ENCODE assay signal across 14 cellular contexts in the genomic region with DNA sequence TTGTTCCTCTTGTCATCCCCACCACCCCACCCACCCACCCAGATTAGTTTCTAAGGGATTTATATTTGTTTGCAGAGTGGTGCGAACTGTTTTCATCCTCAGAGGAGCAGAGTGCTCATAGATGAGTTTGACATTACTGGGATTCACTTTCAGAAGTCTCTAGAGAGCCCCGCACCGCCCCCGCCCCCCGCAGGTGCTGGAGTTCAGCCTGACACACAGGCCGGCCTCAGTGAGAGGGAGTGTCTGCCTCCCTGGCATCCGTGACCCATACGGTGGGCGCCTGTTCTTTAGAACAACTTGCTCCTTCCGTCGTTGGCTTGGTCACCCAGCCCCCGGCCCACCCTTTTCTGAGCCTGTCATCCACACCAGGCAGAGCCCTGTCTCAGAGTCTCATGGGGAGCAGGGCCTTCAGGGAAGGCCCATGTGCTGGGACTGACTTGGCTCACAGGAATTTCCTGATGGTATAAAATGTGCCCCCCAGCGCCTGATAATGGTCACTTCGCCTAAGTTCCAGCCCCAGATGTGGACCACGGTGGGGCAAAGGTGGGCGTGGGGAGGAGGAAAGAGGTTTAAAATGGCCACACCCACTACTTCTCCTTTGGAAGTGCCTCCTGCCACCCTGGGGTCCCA. TPM values are rescaled to one million over a fixed set of nuclear protein-coding genes. Genes with fewer than 3 reads are reported as not detected.
DNase-seq lines count a peak whose midpoint lies in the region; ATAC-seq and TF ChIP-seq lines count a peak whose summit lies in the region.
"Had no signal": no experiment of that assay in that cellular context is flagged by ENCODE, and none has a peak within 500 bp of the region (broad histone marks: within the 10 kb centered on the region; RNA-seq: fewer than 3 reads in every experiment).

No MANE protein-coding gene starts in this region.

- TF ChIP-seq POLR2A in lower leg skin (IDR thresholded peaks at IDR 0.05), result no peak

- H3K4me1 Mint-ChIP-seq in CD14-positive monocyte, result peaks cover 74% of the 10 kb centered on the region

- H3K9me3 ChIP-seq in AG04450 (ENCODE audit: control insufficient read depth, insufficient read depth, low read length), result no peaks in the 10 kb centered on the region
- no peaks in the 10 kb centered on the region for H3K9me3 ChIP-seq in adipocyte (ENCODE audit: control insufficient read depth, low read length)
- H3K9me3 ChIP-seq in mucosa of stomach (ENCODE audit: control insufficient read depth, low read length), result no peaks in the 10 kb centered on the region
- H3K9me3 ChIP-seq: sigmoid colon, thoracic aorta had no signal

- H3K36me3 Mint-ChIP-seq in CD14-positive monocyte, result peaks cover 13% of the 10 kb centered on the region in 2 donors

- intact Hi-C loops in CD14-positive monocyte (cut with micrococcal nuclease), result no loop called here
- intact Hi-C loops in lower leg skin (cut with DNase I; ENCODE audit: low total_unique reads), result no loop called here

- H3K4me3 ChIP-seq in AG04450 (ENCODE audit: low read depth, low read length), result no peak overlapping the region
- H3K4me3 ChIP-seq in adipocyte (ENCODE audit: low read length), result no peak overlapping the region
- H3K4me3 ChIP-seq in mucosa of stomach (ENCODE audit: low read length), result no peak overlapping the region
- H3K4me3 ChIP-seq in lower leg skin (ENCODE audit: low read depth, poor library complexity, severe bottlenecking), result no peak overlapping the region
- H3K4me3 ChIP-seq: sigmoid colon, thoracic aorta had no signal

- no peaks in the 10 kb centered on the region for H3K27me3 ChIP-seq in AG04450 (ENCODE audit: control insufficient read depth, insufficient read depth, low read length)
- H3K27me3 ChIP-seq in adipocyte (replicated peaks; ENCODE audit: control insufficient read depth, insufficient read depth, low read length), result peaks cover 12% of the 10 kb centered on the region
- H3K27me3 ChIP-seq in mucosa of stomach (ENCODE audit: control insufficient read depth, insufficient read depth, low read length), result no peaks in the 10 kb centered on the region
- H3K27me3 ChIP-seq: sigmoid colon had no signal

- H3K9ac ChIP-seq in adipocyte (ENCODE audit: low read length), result no peak overlapping the region
- H3K9ac ChIP-seq in mucosa of stomach (ENCODE audit: low read length), result peak overlapping the region; percentile 24

- peak overlapping the region in 2 of 7 donors; percentile 42 to 80 for H3K27ac Mint-ChIP-seq in CD14-positive monocyte

- H3K36me3 ChIP-seq in adipocyte (ENCODE audit: control insufficient read depth, insufficient read depth, low read length, severe bottlenecking), result no peaks in the 10 kb centered on the region
- H3K36me3 ChIP-seq in mucosa of stomach (ENCODE audit: control insufficient read depth, insufficient read depth, low read length), result no peaks in the 10 kb centered on the region
- H3K36me3 ChIP-seq: sigmoid colon, thoracic aorta had no signal

- no peak overlapping the region for H3K27ac ChIP-seq in AG04450 (ENCODE audit: low read depth, low read length)
- H3K27ac ChIP-seq: sigmoid colon, thoracic aorta had no signal

- H3K27me3 Mint-ChIP-seq in CD14-positive monocyte (ENCODE audit: low read depth in 3 of 3), result no peaks in the 10 kb centered on the region

- 0 out of 2 replicates have a peak, but pooled peaks have one; percentile 8 for TF ChIP-seq CTCF in AG04450 (IDR thresholded peaks at IDR 0.05; ENCODE audit: low read depth, low read length)
- TF ChIP-seq CTCF in CD14-positive monocyte (IDR thresholded peaks at IDR 0.05), result no peak
- no peak for TF ChIP-seq CTCF in lower leg skin (IDR thresholded peaks at IDR 0.05)

- ATAC-seq in GM21390 (IDR thresholded peaks at IDR 0.05; ENCODE audit: unreplicated experiment) (no peak), HG02970 (IDR thresholded peaks at IDR 0.05; ENCODE audit: low FRiP score, unreplicated experiment) (no peak)

- CTCF ChIA-PET in AG04450 (lab: Charles Lee), result interaction anchor here (1.6 kb wide), 1 partner anchor 62 kb away, joined by 4 read pairs; no protein-coding TSS in a partner anchor

- no peak overlapping the region for H3K4me3 Mint-ChIP-seq in CD14-positive monocyte

- POLR2A ChIA-PET in AG04450 (lab: Yijun Ruan, JAX), result no interaction called here

- 83 to 88% methylated on average over 15 to 16 of the region's 16 CpGs for WGBS in lower leg skin, 2 donors

- H3K4me1 ChIP-seq in adipocyte (ENCODE audit: control insufficient read depth, insufficient read depth, low read length), result peaks cover 3% of the 10 kb centered on the region
- H3K4me1 ChIP-seq in mucosa of stomach (ENCODE audit: control insufficient read depth, insufficient read depth, low read length), result peaks cover 34% of the 10 kb centered on the region

- no peak for DNase-seq in AG04450 (ENCODE audit: low read depth, low spot score)
- peak; percentile 73 for DNase-seq in EL
- peak; percentile 14 for DNase-seq in adipocyte (ENCODE audit: low read depth)
- DNase-seq in CD14-positive monocyte (ENCODE audit: low spot score), result no peak
- no peak for DNase-seq in lower leg skin (ENCODE audit: low spot score in 2 of 2)
- DNase-seq: erythroblast; mesendoderm; sigmoid colon; stimulated activated CD4-positive, alpha-beta T cell treated with anti-CD3 and anti-CD28 coated beads, Interleukin-4, amount 100 ng/mL, for 24 hours; stimulated activated CD8-positive, alpha-beta memory T cell treated with anti-CD3 and anti-CD28 coated beads, Interleukin-4, amount 100 ng/mL, for 48 hours had no signal

- no peaks in the 10 kb centered on the region for H3K9me3 Mint-ChIP-seq in CD14-positive monocyte

RNA-seq across cellular contexts. Expression of gene HPCAL1, which starts 44.3 kb away (rescaled TPM):
- 14.4 and 19.7 TPM in 2 replicates for polyA plus RNA-seq in AG04450 (2011; rRNA removed)
- polyA minus RNA-seq in AG04450 (2011; rRNA and poly(A)+ RNA removed), result 8.5 and 13.4 TPM in 2 replicates
- 10 to 100 TPM; 98.0 to 99.5 TPM for polyA plus RNA-seq in CD14-positive monocyte
- 10 to 100 TPM; 26.4 to 45.7 (median 36.9) TPM for total RNA-seq in lower leg skin

Comparison
In these comparisons a context has a peak if more than half of its experiments do, and no peak if none do; other contexts are left out.
1. DNase-seq: peak in EL (single experiment) and adipocyte (single experiment); none in AG04450 (single experiment), CD14-positive monocyte (single experiment) and lower leg skin (0 of 2).